Comparison of ENCODE assay signal across 20 cellular contexts in genomic region chr20:44203161-44203560, GRCh38. TPM values are rescaled to one million over a fixed set of nuclear protein-coding genes. Genes with fewer than 3 reads are reported as not detected.
DNase-seq lines count a peak whose midpoint lies in the region; ATAC-seq, FAIRE-seq and TF ChIP-seq lines count a peak whose summit lies in the region.
"Had no signal": no experiment of that assay in that cellular context is flagged by ENCODE, and none has a peak within 500 bp of the region (broad histone marks: within the 10 kb centered on the region; RNA-seq: fewer than 3 reads in every experiment).

No MANE protein-coding gene starts in this region.

- intact Hi-C loops in heart right ventricle (cut with DNase I) = no loop called here

- peak; percentile 53 to 91 (median 80) for ATAC-seq in heart right ventricle
- ATAC-seq in GM21367 (IDR thresholded peaks at IDR 0.05; ENCODE audit: unreplicated experiment) = no peak

- TF ChIP-seq POLR2A in GM12892 (IDR thresholded peaks at IDR 0.05; ENCODE audit: low read depth, low read length) = no peak

- no peak overlapping the region for H3K4me3 ChIP-seq in GM23248
- no peak overlapping the region for H3K4me3 ChIP-seq in heart right ventricle
- no peak overlapping the region for H3K4me3 ChIP-seq in smooth muscle cell
- H3K4me3 ChIP-seq: ovary had no signal

- H3F3A ChIP-seq in GM23248 (ENCODE audit: insufficient read depth) (peaks cover 27% of the 10 kb centered on the region), smooth muscle cell (ENCODE audit: low read depth) (no peaks in the 10 kb centered on the region)

- peaks cover 50% of the 10 kb centered on the region for H3K36me3 ChIP-seq in GM23248 (ENCODE audit: low read depth)
- peaks cover 0 to 81% (median 33%) of the 10 kb centered on the region in 9 donors for H3K36me3 ChIP-seq in heart right ventricle
- peaks cover 7% of the 10 kb centered on the region for H3K36me3 ChIP-seq in smooth muscle cell (ENCODE audit: low read depth)
- H3K36me3 ChIP-seq: ovary had no signal

- H3K27me3 ChIP-seq in GM23248 (replicated peaks; ENCODE audit: insufficient read depth) (no peaks in the 10 kb centered on the region), heart right ventricle (no peaks in the 10 kb centered on the region), smooth muscle cell (ENCODE audit: low read depth) (no peaks in the 10 kb centered on the region)
- H3K27me3 ChIP-seq: ovary had no signal

- in situ Hi-C loops in GM23248 (cut with MboI) = loop anchor here (25.0 kb wide), 1 partner anchor 409 kb away; no protein-coding TSS in a partner anchor

- H3K27ac ChIP-seq in GM23248 = peak overlapping the region; percentile 36; the same call in 1 of the 2 replicates
- H3K27ac ChIP-seq in heart right ventricle = peak overlapping the region in 9 of 10 donors; percentile 40 to 67 (median 58)
- H3K27ac ChIP-seq in smooth muscle cell (ENCODE audit: low read depth) = peak overlapping the region; percentile 92
- H3K27ac ChIP-seq: ovary had no signal

- H3K9ac ChIP-seq in GM23248 (no peak overlapping the region), smooth muscle cell (ENCODE audit: low read depth) (no peak overlapping the region)

- peaks cover 47% of the 10 kb centered on the region for H3K4me1 ChIP-seq in GM23248 (ENCODE audit: insufficient read depth)
- peaks cover 0 to 67% (median 51%) of the 10 kb centered on the region in 9 donors for H3K4me1 ChIP-seq in heart right ventricle
- peaks cover 10% of the 10 kb centered on the region for H3K4me1 ChIP-seq in smooth muscle cell (ENCODE audit: low read depth)

- H3K9me2 ChIP-seq in GM23248 (ENCODE audit: insufficient read depth) = no peaks in the 10 kb centered on the region

- TF ChIP-seq CTCF in heart right ventricle (IDR thresholded peaks at IDR 0.05) = no peak
- TF ChIP-seq CTCF in smooth muscle cell (IDR thresholded peaks at IDR 0.05; ENCODE audit: borderline replicate concordance, insufficient read depth, poor library complexity, severe bottlenecking) = no peak

- no peak for FAIRE-seq in GM12892 (lab: Jason Lieb, UNC)
- FAIRE-seq: H1 had no signal

- peak overlapping the region; percentile 44 for H3K4me2 ChIP-seq in GM23248 (ENCODE audit: unreplicated experiment)
- peak overlapping the region; percentile 57 for H3K4me2 ChIP-seq in smooth muscle cell

- H4K20me1 ChIP-seq in GM23248 (ENCODE audit: insufficient read depth) (no peaks in the 10 kb centered on the region), smooth muscle cell (ENCODE audit: low read depth) (peaks cover 63% of the 10 kb centered on the region)

- H3K9me3 ChIP-seq in GM23248 (ENCODE audit: low read depth) = no peaks in the 10 kb centered on the region
- no peaks in the 10 kb centered on the region for H3K9me3 ChIP-seq in heart right ventricle
- H3K9me3 ChIP-seq in smooth muscle cell (replicated peaks; ENCODE audit: low read depth) = no peaks in the 10 kb centered on the region
- H3K9me3 ChIP-seq: ovary had no signal

- 78 to 80% methylated on average over 2 of the region's 2 CpGs for WGBS in GM23248 (ENCODE audit: low coverage in 1 of 2, low lambda C conversion rate in 2 of 2, missing lambda C conversion rate in 2 of 2), 2 experiments
- WGBS in heart right ventricle, 2 donors = 42 to 82% methylated on average over 2 of the region's 2 CpGs
- WGBS in smooth muscle cell (ENCODE audit: low lambda C conversion rate) = 79% methylated on average over 2 of the region's 2 CpGs

- H2AFZ ChIP-seq in GM23248 = no peak overlapping the region
- no peak overlapping the region for H2AFZ ChIP-seq in smooth muscle cell (ENCODE audit: low read depth)

- H3K79me2 ChIP-seq in GM23248 (ENCODE audit: insufficient read depth) (peaks cover 94% of the 10 kb centered on the region), smooth muscle cell (ENCODE audit: low read depth) (peaks cover 68% of the 10 kb centered on the region)

- DNase-seq in GM23248 = peak; percentile 31
- DNase-seq in amniotic epithelial cell (ENCODE audit: low read depth) = peak; percentile 96
- peak in 1 of 2 donors; percentile 29 for DNase-seq in heart right ventricle
- no peak for DNase-seq in smooth muscle cell (lab: John Stamatoyannopoulos, UW; ENCODE audit: unreplicated experiment)
- no peak for DNase-seq in Ammon's horn (ENCODE audit: low spot score)
- DNase-seq in GM12892 (ENCODE audit: insufficient read length) = no peak
- no peak for DNase-seq in activated effector memory CD4-positive, alpha-beta T cell treated with anti-CD3 and anti-CD28 coated beads, Interleukin-2, amount 50 U/mL, for 16 hours
- DNase-seq: activated naive CD8-positive, alpha-beta T cell treated with anti-CD3 and anti-CD28 coated beads, Interleukin-2, amount 10 ng/mL, durations not matched to agents 7 days and 5 days; C1 segment of cervical spinal cord; KG1; mesendoderm; NCI-H1694 treated with DMSO at 0.1 percent for 48 hours; NCI-H748 treated with DMSO at 0.1 percent for 48 hours; ovary; SHP77 treated with DMSO at 0.1 percent for 48 hours; stimulated activated CD4-positive, alpha-beta T cell treated with anti-CD3 and anti-CD28 coated beads, Interleukin-15, amount 100 ng/mL, for 24 hours had no signal

RNA-seq across cellular contexts. Expression of gene OSER1, which starts 7.4 kb away (rescaled TPM):
- total RNA-seq in GM23248 (2014; rRNA removed; shearing (Covaris generic)) = 29.5 and 36.2 TPM in 2 replicates
- polyA plus RNA-seq in GM23248 (2016; fragmentation: Nextera tagmentation; extraction: Ambion mirVana) = 43.8 and 45.1 TPM in 2 replicates
- total RNA-seq in heart right ventricle = 10 to 100 TPM; 22.6 to 37.3 (median 31.3) TPM
- polyA plus RNA-seq in heart right ventricle = 10 to 100 TPM; 16.4 to 26.9 TPM
- total RNA-seq in smooth muscle cell = 32.8 and 42.3 TPM in 2 replicates
- 33.1 and 37.6 TPM in 2 replicates for polyA plus RNA-seq in smooth muscle cell
- 29.8 TPM for polyA plus RNA-seq in GM12892 (2012; ENCODE audit: missing spikeins)

RNA-seq across cellular contexts. Expression of gene JPH2, which starts 16.2 kb away (rescaled TPM):
- total RNA-seq in GM23248 (2014; rRNA removed; shearing (Covaris generic)) = 7.8 and 9.7 TPM in 2 replicates
- 1.6 and 1.8 TPM in 2 replicates for polyA plus RNA-seq in GM23248 (2016; fragmentation: Nextera tagmentation; extraction: Ambion mirVana)
- total RNA-seq in heart right ventricle = 100 to 1,000 TPM in 9 of 10 donors, 10 to 100 TPM in 1; 97.2 to 215 (median 152) TPM
- polyA plus RNA-seq in heart right ventricle = 10 to 100 TPM; 61.9 to 94.7 TPM
- total RNA-seq in smooth muscle cell = 3.9 and 4.4 TPM in 2 replicates
- polyA plus RNA-seq in smooth muscle cell = 6.0 and 7.4 TPM in 2 replicates
- polyA plus RNA-seq in GM12892 (2012; ENCODE audit: missing spikeins) = not detected

RNA-seq across cellular contexts. Expression of gene GDAP1L1, which starts 43.9 kb away (rescaled TPM):
- total RNA-seq in GM23248 (2014; rRNA removed; shearing (Covaris generic)) = not detected in 2 replicates
- not detected in 2 replicates for polyA plus RNA-seq in GM23248 (2016; fragmentation: Nextera tagmentation; extraction: Ambion mirVana)
- total RNA-seq in heart right ventricle = under 1 TPM in 8 of 10 donors, not detected in 2; 0.09 to 0.71 (median 0.31) TPM
- polyA plus RNA-seq in heart right ventricle = under 1 TPM; 0.35 to 0.66 TPM
- total RNA-seq in smooth muscle cell = 0.67 TPM in 1 of 2 replicates, not detected in the other
- polyA plus RNA-seq in smooth muscle cell = 0.58 TPM in 1 of 2 replicates, not detected in the other
- 0.15 TPM for polyA plus RNA-seq in GM12892 (2012; ENCODE audit: missing spikeins)
- total RNA-seq: activated naive CD8-positive, alpha-beta T cell treated with anti-CD3 and anti-CD28 coated beads, Interleukin-2, amount 10 ng/mL, durations not matched to agents 7 days and 5 days; esophagus mucosa; G401 had no signal

Comparison
In these comparisons a context has a peak if more than half of its experiments do, and no peak if none do; other contexts are left out.
1. DNase-seq: peak in GM23248 (single experiment) and amniotic epithelial cell (single experiment); none in smooth muscle cell (single experiment), Ammon's horn (single experiment), GM12892 (single experiment) and activated effector memory CD4-positive, alpha-beta T cell treated with anti-CD3 and anti-CD28 coated beads, Interleukin-2, amount 50 U/mL, for 16 hours (single experiment).
2. H3K27ac ChIP-seq: peak in every context shown above with its lines; median percentile 92 in smooth muscle cell; 58 in heart right ventricle; 36 in GM23248.